ENCODE assay signal across 19 cellular contexts in genomic region chr2:169765523-169765922, GRCh38. TPM values are rescaled to one million over a fixed set of nuclear protein-coding genes. Genes with fewer than 3 reads are reported as not detected.
DNase-seq lines count a peak whose midpoint lies in the region; ATAC-seq and TF ChIP-seq lines count a peak whose summit lies in the region.
"Had no signal": no experiment of that assay in that cellular context is flagged by ENCODE, and none has a peak within 500 bp of the region (broad histone marks: within the 10 kb centered on the region; RNA-seq: fewer than 3 reads in every experiment).

No MANE protein-coding gene starts in this region.

- peaks cover under 1% of the 10 kb centered on the region for H3K9me3 Mint-ChIP-seq in type B pancreatic cell
- H3K9me3 Mint-ChIP-seq: GM23338; naive thymus-derived CD8-positive, alpha-beta T cell had no signal

- H3K27me3 ChIP-seq in foreskin keratinocyte: peaks cover 30% of the 10 kb centered on the region
- H3K27me3 ChIP-seq in lower lobe of right lung (ENCODE audit: low read depth): peaks cover 22% of the 10 kb centered on the region

- TF ChIP-seq CTCF in LNCaP clone FGC (IDR thresholded peaks at IDR 0.05; ENCODE audit: control insufficient read depth, extremely low read depth, insufficient read depth) (no peak), foreskin keratinocyte (conservative IDR thresholded peaks at IDR 0.05) (no peak), lower lobe of right lung (IDR thresholded peaks at IDR 0.05) (no peak), type B pancreatic cell (conservative IDR thresholded peaks at IDR 0.05) (no peak)

- H3K4me3 ChIP-seq in LNCaP clone FGC (ENCODE audit: low read depth, low read length) (no peak overlapping the region), lower lobe of right lung (no peak overlapping the region)
- H3K4me3 ChIP-seq: GM23338 had no signal

- no peaks in the 10 kb centered on the region for H3K36me3 ChIP-seq in lower lobe of right lung

- peak; percentile 17 for ATAC-seq in foreskin keratinocyte
- no peak for ATAC-seq in lower lobe of right lung
- ATAC-seq: GM23338; naive thymus-derived CD8-positive, alpha-beta T cell had no signal

- H3K4me1 ChIP-seq in foreskin keratinocyte: no peaks in the 10 kb centered on the region
- peaks cover 9% of the 10 kb centered on the region for H3K4me1 ChIP-seq in lower lobe of right lung

- no peak overlapping the region for H3K4me3 Mint-ChIP-seq in type B pancreatic cell
- H3K4me3 Mint-ChIP-seq: GM23338; naive thymus-derived CD8-positive, alpha-beta T cell had no signal

- H3K27ac ChIP-seq in foreskin keratinocyte: no peak overlapping the region
- no peak overlapping the region for H3K27ac ChIP-seq in lower lobe of right lung

- intact Hi-C loops in lower lobe of right lung (cut with DNase I): no loop called here

- peaks cover 4% of the 10 kb centered on the region for H3K36me3 Mint-ChIP-seq in type B pancreatic cell
- H3K36me3 Mint-ChIP-seq: naive thymus-derived CD8-positive, alpha-beta T cell had no signal

- no peaks in the 10 kb centered on the region for H3K27me3 Mint-ChIP-seq in type B pancreatic cell
- H3K27me3 Mint-ChIP-seq: progenitor cell of endocrine pancreas had no signal

- H3K27ac Mint-ChIP-seq in type B pancreatic cell: no peak overlapping the region
- H3K27ac Mint-ChIP-seq: GM23338; naive thymus-derived CD8-positive, alpha-beta T cell; progenitor cell of endocrine pancreas had no signal

- peak; percentile 46 for DNase-seq in Daoy (ENCODE audit: low read depth)
- DNase-seq in LNCaP clone FGC (ENCODE audit: low read depth): peak; percentile 21
- peak; percentile 31 for DNase-seq in astrocyte of the hippocampus (ENCODE audit: low read depth, low spot score)
- DNase-seq in foreskin keratinocyte: peak; percentile 59 to 85
- no peak for DNase-seq in lower lobe of right lung
- DNase-seq in GM19240 (ENCODE audit: insufficient read length, low spot score): no peak
- DNase-seq in type B pancreatic cell (ENCODE audit: extremely low spot score, unreplicated experiment): no peak
- DNase-seq in anterior cingulate cortex (lab: John Stamatoyannopoulos, UW): no peak
- DNase-seq: activated CD4-positive, CD25-positive, alpha-beta regulatory T cell; Caco-2; glutamatergic neuron; KG1; naive thymus-derived CD8-positive, alpha-beta T cell; NCI-H1417; NK-92 treated with Interleukin-12 subunit alpha and Interleukin-12 subunit beta, amount 100 ng/mL, for 24 hours; Right ventricle myocardium superior; T-helper 2 cell had no signal

- no peaks in the 10 kb centered on the region for H3K9me3 ChIP-seq in lower lobe of right lung
- H3K9me3 ChIP-seq: Caco-2 had no signal

- no peaks in the 10 kb centered on the region for H3K4me1 Mint-ChIP-seq in type B pancreatic cell (ENCODE audit: unreplicated experiment)

RNA-seq across cellular contexts. Expression of gene KLHL23, which starts 31.9 kb away (rescaled TPM):
- 13.9 and 17.2 TPM in 2 replicates for total RNA-seq in Daoy (2014; rRNA removed; shearing (Covaris generic))
- total RNA-seq in foreskin keratinocyte: 4.8 and 5.6 TPM in 2 replicates
- 1.1 and 1.6 TPM in 2 replicates for polyA plus RNA-seq in foreskin keratinocyte
- 8.8 TPM for total RNA-seq in lower lobe of right lung
- total RNA-seq in type B pancreatic cell (ENCODE audit: low replicate concordance): 12.1 and 34.9 TPM in 2 replicates

RNA-seq across cellular contexts. Expression of gene SSB, which starts 33.1 kb away (rescaled TPM):
- total RNA-seq in Daoy (2014; rRNA removed; shearing (Covaris generic)): 172 and 179 TPM in 2 replicates
- 124 and 135 TPM in 2 replicates for total RNA-seq in foreskin keratinocyte
- polyA plus RNA-seq in foreskin keratinocyte: 92.7 and 111 TPM in 2 replicates
- 76.3 TPM for total RNA-seq in lower lobe of right lung
- total RNA-seq in type B pancreatic cell (ENCODE audit: low replicate concordance): 109 and 142 TPM in 2 replicates

RNA-seq across cellular contexts. Expression of gene METTL5, which starts 59.2 kb away (rescaled TPM):
- total RNA-seq in Daoy (2014; rRNA removed; shearing (Covaris generic)): 107 and 163 TPM in 2 replicates
- total RNA-seq in foreskin keratinocyte: 102 and 105 TPM in 2 replicates
- polyA plus RNA-seq in foreskin keratinocyte: 122 TPM in 2 replicates
- total RNA-seq in lower lobe of right lung: 33.2 TPM
- total RNA-seq in type B pancreatic cell (ENCODE audit: low replicate concordance): 39.3 and 49.4 TPM in 2 replicates

Comparison
In these comparisons a context has a peak if more than half of its experiments do, and no peak if none do; other contexts are left out.
1. DNase-seq: peak in Daoy (single experiment), LNCaP clone FGC (single experiment), astrocyte of the hippocampus (single experiment) and foreskin keratinocyte (2 of 2); none in lower lobe of right lung (single experiment), GM19240 (single experiment), type B pancreatic cell (single experiment) and anterior cingulate cortex (0 of 58).